In genomic region chr15:77497108-77497737, GRCh38 we compare ENCODE assay signal across 8 cellular contexts.
A peak's percentile ranks its signal among the peaks of the same experiment; 100 is the strongest.
DNase-seq lines count a peak whose midpoint lies in the region; ATAC-seq lines count a peak whose summit lies in the region.

No MANE protein-coding gene starts in this region.

- H3K9me3 Mint-ChIP-seq in dendritic cell treated with granulocyte-macrophage colony-stimulating factor and Interleukin-4, amounts not matched to agents 40 ng/mL and 50 ng/mL, for 4 days, result no peaks in the 10 kb centered on the region
- H3K9me3 Mint-ChIP-seq in activated CD4-positive, alpha-beta memory T cell treated with anti-CD3 and anti-CD28 coated beads for 36 hours, result no peaks in the 10 kb centered on the region

- peaks cover 7% of the 10 kb centered on the region for H3K27me3 Mint-ChIP-seq in dendritic cell treated with granulocyte-macrophage colony-stimulating factor and Interleukin-4, amounts not matched to agents 40 ng/mL and 50 ng/mL, for 4 days
- H3K27me3 Mint-ChIP-seq in activated CD4-positive, alpha-beta memory T cell treated with anti-CD3 and anti-CD28 coated beads for 36 hours, result no peaks in the 10 kb centered on the region

- DNase-seq in AG08396 (ENCODE audit: low spot score), result peak; percentile 17
- peak; percentile 87 for DNase-seq in NCI-H1694 treated with DMSO at 0.1 percent for 48 hours (lab: John Stamatoyannopoulos, UW)
- DNase-seq in midbrain (lab: John Stamatoyannopoulos, UW), result peak; percentile 87
- no peak for DNase-seq in DMS114 treated with DMSO at 0.1 percent for 48 hours (lab: John Stamatoyannopoulos, UW; ENCODE audit: unreplicated experiment)
- DNase-seq in activated CD4-positive, alpha-beta memory T cell treated with anti-CD3 and anti-CD28 coated beads for 36 hours, result no peak

- CTCF ChIA-PET in activated CD4-positive, alpha-beta memory T cell treated with anti-CD3 and anti-CD28 coated beads for 36 hours (lab: Charles Lee), result interaction anchor here (0.6 to 6.5 kb wide), 31 partner anchors 8 to 1203 kb away, joined by 3 to 80 read pairs (median 4); no protein-coding TSS in a partner anchor

- H3K4me3 Mint-ChIP-seq in dendritic cell treated with granulocyte-macrophage colony-stimulating factor and Interleukin-4, amounts not matched to agents 40 ng/mL and 50 ng/mL, for 4 days, result no peak overlapping the region
- H3K4me3 Mint-ChIP-seq in activated CD4-positive, alpha-beta memory T cell treated with anti-CD3 and anti-CD28 coated beads for 36 hours, result no peak overlapping the region

- H3K4me1 Mint-ChIP-seq in dendritic cell treated with granulocyte-macrophage colony-stimulating factor and Interleukin-4, amounts not matched to agents 40 ng/mL and 50 ng/mL, for 4 days (ENCODE audit: low read depth), result peaks cover 25% of the 10 kb centered on the region
- H3K4me1 Mint-ChIP-seq in activated CD4-positive, alpha-beta memory T cell treated with anti-CD3 and anti-CD28 coated beads for 36 hours (ENCODE audit: low read depth), result peaks cover 17% of the 10 kb centered on the region

- H3K27ac Mint-ChIP-seq in dendritic cell treated with granulocyte-macrophage colony-stimulating factor and Interleukin-4, amounts not matched to agents 40 ng/mL and 50 ng/mL, for 4 days, result peak overlapping the region; percentile 13
- H3K27ac Mint-ChIP-seq in activated CD4-positive, alpha-beta memory T cell treated with anti-CD3 and anti-CD28 coated beads for 36 hours, result no peak overlapping the region

- ATAC-seq in HG03432 (IDR thresholded peaks at IDR 0.05; ENCODE audit: unreplicated experiment), result no peak
- ATAC-seq in GM19328 (IDR thresholded peaks at IDR 0.05; ENCODE audit: unreplicated experiment), result no peak

- peaks cover 14% of the 10 kb centered on the region for H3K36me3 Mint-ChIP-seq in dendritic cell treated with granulocyte-macrophage colony-stimulating factor and Interleukin-4, amounts not matched to agents 40 ng/mL and 50 ng/mL, for 4 days (ENCODE audit: low read depth)
- H3K36me3 Mint-ChIP-seq in activated CD4-positive, alpha-beta memory T cell treated with anti-CD3 and anti-CD28 coated beads for 36 hours, result no peaks in the 10 kb centered on the region

- POLR2A ChIA-PET in activated CD4-positive, alpha-beta memory T cell treated with anti-CD3 and anti-CD28 coated beads for 36 hours (lab: Charles Lee), result no interaction called here

- intact Hi-C loops in dendritic cell treated with granulocyte-macrophage colony-stimulating factor and Interleukin-4, amounts not matched to agents 40 ng/mL and 50 ng/mL, for 4 days (cut with micrococcal nuclease), result loop anchor here (1.0 to 2.0 kb wide), 2 partner anchors 310 to 378 kb away; no protein-coding TSS in a partner anchor
- intact Hi-C loops in activated CD4-positive, alpha-beta memory T cell treated with anti-CD3 and anti-CD28 coated beads for 36 hours (cut with micrococcal nuclease), result loop anchor here (1.0 to 10.0 kb wide), 4 partner anchors 310 to 592 kb away; partner anchors contain the start of gene SCAPER

Comparison
In these comparisons a context has a peak if more than half of its experiments do, and no peak if none do; other contexts are left out.
1. DNase-seq: peak in AG08396 (single experiment), NCI-H1694 treated with DMSO at 0.1 percent for 48 hours (single experiment) and midbrain (single experiment); none in DMS114 treated with DMSO at 0.1 percent for 48 hours (single experiment) and activated CD4-positive, alpha-beta memory T cell treated with anti-CD3 and anti-CD28 coated beads for 36 hours (single experiment).